ENCODE assay signal across 12 cellular contexts in genomic region chr3:126960604-126960995, GRCh38. TPM values are rescaled to one million over a fixed set of nuclear protein-coding genes. Genes with fewer than 3 reads are reported as not detected.
A peak's percentile ranks its signal among the peaks of the same experiment; 100 is the strongest.
DNase-seq lines count a peak whose midpoint lies in the region; ATAC-seq, FAIRE-seq and TF ChIP-seq lines count a peak whose summit lies in the region.
"Had no signal": no experiment of that assay in that cellular context is flagged by ENCODE, and none has a peak within 500 bp of the region (broad histone marks: within the 10 kb centered on the region; RNA-seq: fewer than 3 reads in every experiment).

No MANE protein-coding gene starts in this region.

- H3K79me2 ChIP-seq in astrocyte (ENCODE audit: insufficient read depth, low read length) = no peaks in the 10 kb centered on the region
- no peaks in the 10 kb centered on the region for H3K79me2 ChIP-seq in keratinocyte (ENCODE audit: control insufficient read depth, insufficient read depth, low read length)

- TF ChIP-seq CTCF in astrocyte (IDR thresholded peaks at IDR 0.05; ENCODE audit: insufficient read depth, low read depth, low read length) (no peak), keratinocyte (optimal IDR thresholded peaks at IDR 0.05 in 1 of 3, IDR thresholded peaks at IDR 0.05 in 1 of 3, conservative IDR thresholded peaks at IDR 0.05 in 1 of 3; ENCODE audit: extremely low read depth in 1 of 3, insufficient read depth in 2 of 3, low read length in 3 of 3) (peak in 1 of 3 experiments; percentile 2), suprapubic skin (IDR thresholded peaks at IDR 0.05) (no peak)

- no peaks in the 10 kb centered on the region for H3K9me3 Mint-ChIP-seq in astrocyte (ENCODE audit: unreplicated experiment)

- peaks cover 12% of the 10 kb centered on the region for H3K36me3 Mint-ChIP-seq in astrocyte (ENCODE audit: low read depth, unreplicated experiment)

- no peak for ATAC-seq in GM18861 (IDR thresholded peaks at IDR 0.05; ENCODE audit: unreplicated experiment)
- no peak for ATAC-seq in GM19023 (IDR thresholded peaks at IDR 0.05; ENCODE audit: unreplicated experiment)

- no peak overlapping the region for H3K4me3 ChIP-seq in astrocyte (ENCODE audit: insufficient read depth, low read depth, low read length)
- H3K4me3 ChIP-seq in keratinocyte (ENCODE audit: control insufficient read depth in 2 of 3, extremely low read depth in 1 of 3, insufficient read depth in 2 of 3, low read depth in 1 of 3, low read length in 3 of 3) = peak overlapping the region in 1 of 3 experiments; percentile 21
- no peak overlapping the region for H3K4me3 ChIP-seq in suprapubic skin

- no peaks in the 10 kb centered on the region for H3K9me1 ChIP-seq in keratinocyte (ENCODE audit: control insufficient read depth, extremely low read depth, insufficient read depth, low read length)

- dilution Hi-C loops in keratinocyte (cut with MboI; ENCODE audit: extremely low pct_ligation_motif_present, low sequenced_read_pairs) = no loop called here

- H3K9me3 ChIP-seq in astrocyte (ENCODE audit: insufficient read depth, low read depth, low read length) (no peaks in the 10 kb centered on the region), keratinocyte (ENCODE audit: control insufficient read depth, low read depth, low read length) (no peaks in the 10 kb centered on the region), suprapubic skin (no peaks in the 10 kb centered on the region)

- H2AFZ ChIP-seq in astrocyte (ENCODE audit: low read depth, low read length) = peak overlapping the region; percentile 92
- no peak overlapping the region for H2AFZ ChIP-seq in keratinocyte (ENCODE audit: control insufficient read depth, low read length)

- H3K9ac ChIP-seq in astrocyte (ENCODE audit: low read length) = peak overlapping the region; percentile 41
- H3K9ac ChIP-seq in keratinocyte (ENCODE audit: control insufficient read depth, extremely low read depth, insufficient read depth, low read length) = peak overlapping the region; percentile 54

- H3K4me3 Mint-ChIP-seq in astrocyte (ENCODE audit: unreplicated experiment) = no peak overlapping the region

- H3K27me3 ChIP-seq in astrocyte (ENCODE audit: insufficient read depth, low read length) = no peaks in the 10 kb centered on the region
- no peaks in the 10 kb centered on the region for H3K27me3 ChIP-seq in keratinocyte (ENCODE audit: control insufficient read depth, extremely low read depth, insufficient read depth, low read length)
- H3K27me3 ChIP-seq in suprapubic skin = no peaks in the 10 kb centered on the region

- H4K20me1 ChIP-seq in astrocyte (ENCODE audit: insufficient read depth, low read length) (no peaks in the 10 kb centered on the region), keratinocyte (ENCODE audit: control insufficient read depth, extremely low read depth, insufficient read depth, low read length) (no peaks in the 10 kb centered on the region)

- 35% methylated on average over 16 of the region's 17 CpGs for WGBS in suprapubic skin

- H3K4me1 Mint-ChIP-seq in astrocyte (ENCODE audit: low read depth, unreplicated experiment) = peaks cover 4% of the 10 kb centered on the region

- no peak for TF ChIP-seq EP300 in suprapubic skin (IDR thresholded peaks at IDR 0.05)

- DNase-seq in DMS 273 (lab: John Stamatoyannopoulos, UW; ENCODE audit: unreplicated experiment) (peak; percentile 73), DMS 273 treated with DMSO at 0.1 percent for 48 hours (lab: John Stamatoyannopoulos, UW) (no peak), astrocyte (ENCODE audit: low read depth) (no peak), keratinocyte (ENCODE audit: low read depth, low spot score) (no peak), suprapubic skin (ENCODE audit: low spot score in 2 of 2) (peak in 1 of 2 donors; percentile 64), NAMALWA (ENCODE audit: low spot score) (no peak)
- DNase-seq: MV-4-11; stimulated activated CD4-positive, alpha-beta T cell treated with anti-CD3 and anti-CD28 coated beads, Interleukin-2, amount 100 ng/mL, for 24 hours; stimulated activated naive CD4-positive, alpha-beta T cell treated with Interleukin-2 at 50 U/mL for 16 hours had no signal

- H3K27ac ChIP-seq in astrocyte (ENCODE audit: low read depth, low read length) (no peak overlapping the region), keratinocyte (ENCODE audit: control insufficient read depth, insufficient read depth, low read length) (peak overlapping the region; percentile 54), suprapubic skin (peak overlapping the region; percentile 78)
- H3K27ac ChIP-seq: 22Rv1 had no signal

- peaks cover 10% of the 10 kb centered on the region for H3K4me1 ChIP-seq in astrocyte (ENCODE audit: insufficient read depth, low read length)
- H3K4me1 ChIP-seq in keratinocyte (ENCODE audit: control insufficient read depth, extremely low read depth, insufficient read depth, low read length) = peaks cover 50% of the 10 kb centered on the region
- peaks cover 72% of the 10 kb centered on the region for H3K4me1 ChIP-seq in suprapubic skin

- H3K27ac Mint-ChIP-seq in astrocyte (ENCODE audit: unreplicated experiment) = no peak overlapping the region

- FAIRE-seq in astrocyte (lab: Jason Lieb, UNC) = no peak
- no peak for FAIRE-seq in keratinocyte (lab: Jason Lieb, UNC)

- peaks cover 20% of the 10 kb centered on the region for H3K27me3 Mint-ChIP-seq in astrocyte (ENCODE audit: low read depth, unreplicated experiment)

- H3K36me3 ChIP-seq in astrocyte (ENCODE audit: insufficient read depth, low read length) (no peaks in the 10 kb centered on the region), keratinocyte (ENCODE audit: control insufficient read depth in 2 of 2, extremely low read depth in 1 of 2, insufficient read depth in 2 of 2, low read length in 2 of 2) (no peaks in the 10 kb centered on the region), suprapubic skin (no peaks in the 10 kb centered on the region)

- H3K4me2 ChIP-seq in astrocyte (ENCODE audit: low read length) (peak overlapping the region; percentile 52), keratinocyte (ENCODE audit: control insufficient read depth, extremely low read depth, insufficient read depth, low read depth, low read length) (peak overlapping the region; percentile 37)

- TF ChIP-seq POLR2A in suprapubic skin (IDR thresholded peaks at IDR 0.05) = no peak

RNA-seq across cellular contexts. Expression of gene PLXNA1, which starts 22.3 kb away (rescaled TPM):
- total RNA-seq in astrocyte (63.3 and 64.3 TPM in 2 replicates), suprapubic skin (10 to 100 TPM; 48.4 to 77.9 (median 59.4) TPM)
- 38.4 to 61.2 TPM (median 55.7 TPM) in 3 replicates for polyA plus RNA-seq in keratinocyte
- 19.4 TPM for polyA plus RNA-seq in keratinocyte (2011; ENCODE audit: low read depth)
- polyA plus RNA-seq in keratinocyte (2011; cell fraction: cytosol; rRNA removed) = 12.7 and 21.0 TPM in 2 replicates
- polyA plus RNA-seq in keratinocyte (2011; cell fraction: nucleus; rRNA removed) = 125 and 160 TPM in 2 replicates
- 14.8 and 74.0 TPM in 2 replicates for polyA plus RNA-seq in keratinocyte (2012; ENCODE audit: low replicate concordance)
- polyA minus RNA-seq in keratinocyte = 150 to 269 TPM (median 153 TPM) in 3 replicates
- 70.6 TPM for polyA minus RNA-seq in keratinocyte (2011; cell fraction: cytosol; rRNA and poly(A)+ RNA removed)
- polyA minus RNA-seq in keratinocyte (2011; cell fraction: nucleus; rRNA and poly(A)+ RNA removed) = 237 and 238 TPM in 2 replicates
